Comparison of ENCODE assay signal across 32 cellular contexts in the genomic region with DNA sequence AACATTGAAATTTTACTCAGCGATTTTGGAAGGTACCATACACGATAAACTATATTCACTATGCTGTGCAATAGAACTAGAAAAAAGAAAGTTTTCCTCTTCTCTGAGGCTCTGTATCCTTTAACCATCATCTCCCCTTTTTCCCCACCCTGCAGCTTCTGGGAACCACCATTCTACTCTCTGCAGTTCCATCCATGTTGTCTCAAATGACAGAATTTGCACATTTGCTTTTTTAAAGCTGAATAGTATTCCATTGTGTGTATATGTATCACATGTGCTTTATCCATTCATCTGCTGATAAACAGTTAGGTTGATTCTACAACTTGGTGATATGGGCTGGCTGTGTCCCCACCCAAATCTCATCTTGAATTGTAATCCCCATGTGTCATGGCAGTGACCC. TPM values are rescaled to one million over a fixed set of nuclear protein-coding genes. Genes with fewer than 3 reads are reported as not detected.
DNase-seq lines count a peak whose midpoint lies in the region; ATAC-seq, FAIRE-seq and TF ChIP-seq lines count a peak whose summit lies in the region.
"Had no signal": no experiment of that assay in that cellular context is flagged by ENCODE, and none has a peak within 500 bp of the region (broad histone marks: within the 10 kb centered on the region; RNA-seq: fewer than 3 reads in every experiment).

No MANE protein-coding gene starts in this region.

- peak overlapping the region; percentile 46 for H3K4me3 Mint-ChIP-seq in activated naive CD4-positive, alpha-beta T cell treated with anti-CD3 and anti-CD28 coated beads for 36 hours
- peak overlapping the region; percentile 80 for H3K4me3 Mint-ChIP-seq in activated T-helper 17 cell treated with anti-CD3 and anti-CD28 coated beads, Interleukin-2, amount 50 U/mL, for 72 hours
- H3K4me3 Mint-ChIP-seq in stimulated activated naive B cell treated with anti-CD40 and anti-IgM and Interleukin-4, amounts not matched to agents 10 μg/mL and 1 μg/mL and 100 μg/mL, for 72 hours = peak overlapping the region; percentile 17 to 63
- no peak overlapping the region for H3K4me3 Mint-ChIP-seq in osteocyte (ENCODE audit: unreplicated experiment)
- H3K4me3 Mint-ChIP-seq: CD14-positive monocyte, HFFc6, immature natural killer cell, nephron had no signal

- no peak for ATAC-seq in activated T-helper 17 cell treated with anti-CD3 and anti-CD28 coated beads, Interleukin-2, amount 50 U/mL, for 72 hours (replicated peaks)
- ATAC-seq in stimulated activated naive B cell treated with anti-CD40 and anti-IgM and Interleukin-4, amounts not matched to agents 10 μg/mL and 1 μg/mL and 100 μg/mL, for 72 hours (replicated peaks) = no peak
- ATAC-seq: esophagus mucosa had no signal

- CTCF ChIA-PET in activated naive CD4-positive, alpha-beta T cell treated with anti-CD3 and anti-CD28 coated beads for 36 hours (lab: Charles Lee) = interaction anchor here (0.7 to 2.1 kb wide), 3 partner anchors 23 to 40 kb away, joined by 3 to 9 read pairs (median 3); no protein-coding TSS in a partner anchor

- intact Hi-C loops in activated naive CD4-positive, alpha-beta T cell treated with anti-CD3 and anti-CD28 coated beads for 36 hours (cut with micrococcal nuclease) = no loop called here

- peaks cover 30% of the 10 kb centered on the region for H3K9me3 Mint-ChIP-seq in activated naive CD4-positive, alpha-beta T cell treated with anti-CD3 and anti-CD28 coated beads for 36 hours
- H3K9me3 Mint-ChIP-seq in activated T-helper 17 cell treated with anti-CD3 and anti-CD28 coated beads, Interleukin-2, amount 50 U/mL, for 72 hours = peaks cover 5% of the 10 kb centered on the region
- H3K9me3 Mint-ChIP-seq in stimulated activated naive B cell treated with anti-CD40 and anti-IgM and Interleukin-4, amounts not matched to agents 10 μg/mL and 1 μg/mL and 100 μg/mL, for 72 hours = peaks cover 9 to 10% of the 10 kb centered on the region in 2 donors
- H3K9me3 Mint-ChIP-seq in osteocyte (ENCODE audit: unreplicated experiment) = peaks cover 6% of the 10 kb centered on the region

- no peak for DNase-seq in activated naive CD4-positive, alpha-beta T cell treated with anti-CD3 and anti-CD28 coated beads for 36 hours
- DNase-seq in activated naive CD4-positive, alpha-beta T cell (lab: John Stamatoyannopoulos, UW) = no peak
- DNase-seq in GM18507 (ENCODE audit: extremely low spot score, insufficient read length, low read depth) (no peak), NCI-H2029 treated with DMSO at 0.1 percent for 48 hours (lab: John Stamatoyannopoulos, UW) (no peak), osteocyte (ENCODE audit: extremely low spot score, unreplicated experiment) (no peak)
- DNase-seq in stimulated activated naive B cell treated with anti-CD40 and anti-IgM and Interleukin-4, amounts not matched to agents 10 μg/mL and 1 μg/mL and 100 μg/mL, for 72 hours = no peak
- no peak for DNase-seq in activated CD8-positive, alpha-beta memory T cell treated with anti-CD3 and anti-CD28 coated beads for 24 hours
- DNase-seq: ACHN; activated CD4-positive, CD25-positive, alpha-beta regulatory T cell treated with anti-CD3 and anti-CD28 coated beads, Interleukin-2, amount 50 U/mL, for 72 hours; colonic mucosa; GM23248; HFFc6; hippocampal formation; immature natural killer cell; left ventricle myocardium inferior; midbrain; MM.1S; NCI-H1417; NCI-H446 treated with DMSO at 0.1 percent for 48 hours; SHP77 treated with DMSO at 0.1 percent for 48 hours; stimulated activated CD4-positive, alpha-beta T cell treated with anti-CD3 and anti-CD28 coated beads, Interleukin-12 subunit alpha, Interleukin-12 subunit beta, amount 100 ng/mL, for 4 hours; stimulated activated CD4-positive, alpha-beta T cell treated with anti-CD3 and anti-CD28 coated beads, Interleukin-4, amount 100 ng/mL, for 24 hours; stimulated activated naive CD4-positive, alpha-beta T cell treated with Interleukin-2 at 50 U/mL for 16 hours; testis; uterus had no signal

- H3K27me3 Mint-ChIP-seq in activated naive CD4-positive, alpha-beta T cell treated with anti-CD3 and anti-CD28 coated beads for 36 hours (ENCODE audit: low read depth) = no peaks in the 10 kb centered on the region
- H3K27me3 Mint-ChIP-seq in activated T-helper 17 cell treated with anti-CD3 and anti-CD28 coated beads, Interleukin-2, amount 50 U/mL, for 72 hours = no peaks in the 10 kb centered on the region
- no peaks in the 10 kb centered on the region for H3K27me3 Mint-ChIP-seq in stimulated activated naive B cell treated with anti-CD40 and anti-IgM and Interleukin-4, amounts not matched to agents 10 μg/mL and 1 μg/mL and 100 μg/mL, for 72 hours
- H3K27me3 Mint-ChIP-seq in osteocyte (ENCODE audit: unreplicated experiment) = no peaks in the 10 kb centered on the region

- peaks cover 75% of the 10 kb centered on the region for H3K4me1 Mint-ChIP-seq in activated naive CD4-positive, alpha-beta T cell treated with anti-CD3 and anti-CD28 coated beads for 36 hours (ENCODE audit: low read depth)
- peaks cover 61% of the 10 kb centered on the region for H3K4me1 Mint-ChIP-seq in activated T-helper 17 cell treated with anti-CD3 and anti-CD28 coated beads, Interleukin-2, amount 50 U/mL, for 72 hours
- H3K4me1 Mint-ChIP-seq in stimulated activated naive B cell treated with anti-CD40 and anti-IgM and Interleukin-4, amounts not matched to agents 10 μg/mL and 1 μg/mL and 100 μg/mL, for 72 hours = peaks cover 40 to 73% of the 10 kb centered on the region in 2 donors
- peaks cover 47% of the 10 kb centered on the region for H3K4me1 Mint-ChIP-seq in osteocyte (ENCODE audit: unreplicated experiment)

- FAIRE-seq in GM18507 (lab: Jason Lieb, UNC) = peak; percentile 42
- FAIRE-seq: bronchial epithelial cell, frontal cortex, K562 had no signal

- no peak for TF ChIP-seq CTCF in osteocyte (IDR thresholded peaks at IDR 0.05)

- H3K36me3 Mint-ChIP-seq in activated naive CD4-positive, alpha-beta T cell treated with anti-CD3 and anti-CD28 coated beads for 36 hours (ENCODE audit: low read depth) = peaks cover 65% of the 10 kb centered on the region
- peaks cover 94% of the 10 kb centered on the region for H3K36me3 Mint-ChIP-seq in activated T-helper 17 cell treated with anti-CD3 and anti-CD28 coated beads, Interleukin-2, amount 50 U/mL, for 72 hours (ENCODE audit: low read depth)
- H3K36me3 Mint-ChIP-seq in stimulated activated naive B cell treated with anti-CD40 and anti-IgM and Interleukin-4, amounts not matched to agents 10 μg/mL and 1 μg/mL and 100 μg/mL, for 72 hours = peaks cover 54 to 70% of the 10 kb centered on the region in 2 donors
- H3K36me3 Mint-ChIP-seq in osteocyte (ENCODE audit: unreplicated experiment) = peaks cover 21% of the 10 kb centered on the region

- H3K27ac Mint-ChIP-seq in activated naive CD4-positive, alpha-beta T cell treated with anti-CD3 and anti-CD28 coated beads for 36 hours = peak overlapping the region; percentile 95
- H3K27ac Mint-ChIP-seq in activated T-helper 17 cell treated with anti-CD3 and anti-CD28 coated beads, Interleukin-2, amount 50 U/mL, for 72 hours = peak overlapping the region; percentile 94
- peak overlapping the region; percentile 87 for H3K27ac Mint-ChIP-seq in stimulated activated naive B cell treated with anti-CD40 and anti-IgM and Interleukin-4, amounts not matched to agents 10 μg/mL and 1 μg/mL and 100 μg/mL, for 72 hours
- no peak overlapping the region for H3K27ac Mint-ChIP-seq in osteocyte (ENCODE audit: unreplicated experiment)
- H3K27ac Mint-ChIP-seq: HFFc6, nephron had no signal

RNA-seq across cellular contexts. Expression of gene TMEM123, which starts 21.2 kb away (rescaled TPM):
- 100 to 1,000 TPM; 232 to 255 TPM for total RNA-seq in activated naive CD4-positive, alpha-beta T cell treated with anti-CD3 and anti-CD28 coated beads for 36 hours
- 100 to 1,000 TPM; 140 to 209 TPM for total RNA-seq in activated T-helper 17 cell treated with anti-CD3 and anti-CD28 coated beads, Interleukin-2, amount 50 U/mL, for 72 hours
- 244 and 250 TPM in 2 replicates for total RNA-seq in osteocyte
